26 cellular contexts compared by ENCODE assay signal in genomic region chr16:12580809-12581208, GRCh38.
DNase-seq lines count a peak whose midpoint lies in the region; ATAC-seq, FAIRE-seq and TF ChIP-seq lines count a peak whose summit lies in the region.
"Had no signal": no experiment of that assay in that cellular context is flagged by ENCODE, and none has a peak within 500 bp of the region (broad histone marks: within the 10 kb centered on the region; RNA-seq: fewer than 3 reads in every experiment).

No MANE protein-coding gene starts in this region.

- H3K36me3 ChIP-seq in K562 (ENCODE audit: control insufficient read depth, insufficient read depth, low read length) = no peaks in the 10 kb centered on the region
- H3K36me3 ChIP-seq: suprapubic skin, upper lobe of right lung had no signal

- no peaks in the 10 kb centered on the region for H3K9me1 ChIP-seq in K562 (ENCODE audit: control insufficient read depth, insufficient read depth, low read length)

- TF ChIP-seq CTCF in GM12865 (IDR thresholded peaks at IDR 0.05; ENCODE audit: insufficient read depth, low read depth, low read length, missing control alignments) (no peak), K562 (IDR thresholded peaks at IDR 0.05 in 2 of 3, conservative IDR thresholded peaks at IDR 0.05 in 1 of 3; ENCODE audit: insufficient read depth in 2 of 3, low read depth in 1 of 3, low read length in 3 of 3) (no peak)

- 38% methylated on average over 6 of the region's 6 CpGs for WGBS in K562 (ENCODE audit: insufficient coverage, low coverage, missing lambda C conversion rate)

- in situ Hi-C loops in K562 (cut with MboI) = no loop called here

- no peak for FAIRE-seq in K562 (lab: Jason Lieb, UNC)
- FAIRE-seq: H1, islet of Langerhans had no signal

- no peak overlapping the region for H3K4me2 ChIP-seq in K562 (ENCODE audit: insufficient read depth, low read length)

- H4K20me1 ChIP-seq in K562 (replicated peaks; ENCODE audit: control insufficient read depth, insufficient read depth, low read length) = no peaks in the 10 kb centered on the region

- CTCF ChIA-PET in K562 (lab: Yijun Ruan, JAX; ENCODE audit: low intra/inter-chr PET ratio) = no interaction called here

- no peaks in the 10 kb centered on the region for H3K9me3 ChIP-seq in K562 (replicated peaks; ENCODE audit: control insufficient read depth, insufficient read depth, low read depth, low read length)
- H3K9me3 ChIP-seq: mucosa of descending colon, suprapubic skin, upper lobe of right lung had no signal

- intact Hi-C loops in K562 (cut with micrococcal nuclease) (no loop called here), sciatic nerve (cut with DNase I) (no loop called here)

- H3K4me3 ChIP-seq in GM12865 (ENCODE audit: low read depth, low read length) (no peak overlapping the region), K562 (no peak overlapping the region)
- H3K4me3 ChIP-seq: mucosa of descending colon, SK-N-MC, suprapubic skin, upper lobe of right lung had no signal

- POLR2A ChIA-PET in K562 (lab: Yijun Ruan, JAX) = no interaction called here

- peaks cover 0 to 4% of the 10 kb centered on the region in 2 experiments; a peak in 1 of 5 replicates for H3K27me3 ChIP-seq in K562 (ENCODE audit: control insufficient read depth in 2 of 2, insufficient read depth in 2 of 2, low read length in 2 of 2)
- H3K27me3 ChIP-seq: suprapubic skin, upper lobe of right lung had no signal

- TF ChIP-seq EP300 in K562 (IDR thresholded peaks at IDR 0.05; ENCODE audit: low read length) = no peak

- no peaks in the 10 kb centered on the region for H3K79me2 ChIP-seq in K562 (ENCODE audit: control insufficient read depth, insufficient read depth, low read length)

- no peak overlapping the region for H3K27ac ChIP-seq in K562 (ENCODE audit: extremely low read depth, low read depth, low read length)
- H3K27ac ChIP-seq: epithelial cell of prostate, SK-N-MC, suprapubic skin, upper lobe of right lung had no signal

- peak; percentile 50 for DNase-seq in GM12865 (ENCODE audit: low read depth)
- DNase-seq in K562 (ENCODE audit: extremely low read depth in 1 of 4, low spot score in 3 of 4) = no peak
- peak; percentile 9 for DNase-seq in sciatic nerve (ENCODE audit: low spot score)
- no peak for DNase-seq in KG1 (lab: John Stamatoyannopoulos, UW)
- no peak for DNase-seq in HuH-7.5 (ENCODE audit: low spot score)
- no peak for DNase-seq in NCI-H1930 (lab: John Stamatoyannopoulos, UW)
- DNase-seq: activated CD4-positive, alpha-beta T cell treated with anti-CD3 and anti-CD28 coated beads for 4 hours; activated CD8-positive, alpha-beta memory T cell treated with anti-CD3 and anti-CD28 coated beads for 24 hours; activated naive CD4-positive, alpha-beta T cell treated with anti-CD3 and anti-CD28 coated beads, Interleukin-2, amount 10 ng/mL, durations not matched to agents 7 days and 5 days; amygdala; Calu3; DMS79 treated with DMSO at 0.1 percent for 48 hours; effector CD4-positive, alpha-beta T cell; glutamatergic neuron; KBM-7; mucosa of descending colon; NCI-H1417 treated with DMSO at 0.1 percent for 48 hours; NCI-H446; NCI-H82; upper lobe of right lung had no signal

- no peak for TF ChIP-seq RAD21 in K562 (CRISPR knock-in tag; conservative IDR thresholded peaks at IDR 0.05 in 1 of 2, IDR thresholded peaks at IDR 0.05 in 1 of 2)

- peaks cover 5 to 6% of the 10 kb centered on the region in 2 experiments; a peak in 3 of 5 replicates for H3K4me1 ChIP-seq in K562 (replicated peaks in 1 of 2; ENCODE audit: control insufficient read depth in 2 of 2, insufficient read depth in 2 of 2, low read length in 2 of 2)
- H3K4me1 ChIP-seq: suprapubic skin, upper lobe of right lung had no signal

- ATAC-seq in GM18861 (IDR thresholded peaks at IDR 0.05; ENCODE audit: unreplicated experiment) (peak; percentile 66), K562 (no peak), sciatic nerve (no peak)
- ATAC-seq: mucosa of descending colon, upper lobe of right lung had no signal

- TF ChIP-seq POLR2A in K562 (conservative IDR thresholded peaks at IDR 0.05) = no peak

- H3K9ac ChIP-seq in K562 (ENCODE audit: insufficient read depth in 1 of 2, low read depth in 2 of 2, low read length in 2 of 2) = no peak overlapping the region

- no TSS peak for BruUV-seq in K562 (replicated peaks; lab: Mats Ljungman, UMichigan)

- H2AFZ ChIP-seq in K562 (ENCODE audit: low read depth, low read length) = no peak overlapping the region

TF ChIP-seq in K562, 482 proteins besides CTCF, POLR2A, EP300 and RAD21:
- TF ChIP-seq ZMIZ1 (IDR thresholded peaks at IDR 0.05; ENCODE audit: low read depth in 2 of 2, low read length in 2 of 2) (no peak), RAD51 (IDR thresholded peaks at IDR 0.05; ENCODE audit: borderline replicate concordance, low read depth) (peak; percentile 38; the same call in 1 of the 2 replicates), TFE3 (CRISPR knock-in tag; IDR thresholded peaks at IDR 0.05) (peak; percentile 59), RBM25 (IDR thresholded peaks at IDR 0.05; ENCODE audit: low read depth, low read length, severe bottlenecking) (no peak), RBM22 (IDR thresholded peaks at IDR 0.05; ENCODE audit: low read depth, low read length, poor library complexity, severe bottlenecking) (no peak), MECOM (CRISPR knock-in tag; IDR thresholded peaks at IDR 0.05) (no peak)
TF ChIP-seq in K562: peak in this region for 2.

Comparison
In these comparisons a context has a peak if more than half of its experiments do, and no peak if none do; other contexts are left out.
1. DNase-seq: peak in GM12865 (single experiment) and sciatic nerve (single experiment); none in K562 (0 of 4), KG1 (single experiment), HuH-7.5 (single experiment) and NCI-H1930 (0 of 2).